13 cellular contexts compared by ENCODE assay signal in the genomic region with DNA sequence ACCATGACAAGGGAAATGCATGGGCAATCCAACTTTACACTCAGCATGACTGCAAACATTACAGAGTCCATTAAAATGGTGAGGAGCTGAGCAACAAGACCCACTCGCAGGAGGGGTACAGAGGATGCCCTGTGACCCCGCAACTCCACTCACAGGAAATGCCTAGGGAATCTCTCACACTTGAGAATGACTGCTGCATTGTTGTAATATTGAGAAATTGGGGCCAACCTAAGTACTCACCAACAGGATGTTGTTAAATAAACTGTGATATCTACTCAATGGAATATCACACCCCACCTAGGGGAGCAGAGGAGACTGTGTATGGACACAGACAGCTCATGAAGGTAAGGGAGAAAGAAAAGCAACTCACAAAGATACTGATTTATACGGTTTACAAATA. TPM values are rescaled to one million over a fixed set of nuclear protein-coding genes. Genes with fewer than 3 reads are reported as not detected.
A peak's percentile ranks its signal among the peaks of the same experiment; 100 is the strongest.
DNase-seq lines count a peak whose midpoint lies in the region; ATAC-seq and TF ChIP-seq lines count a peak whose summit lies in the region.
"Had no signal": no experiment of that assay in that cellular context is flagged by ENCODE, and none has a peak within 500 bp of the region (broad histone marks: within the 10 kb centered on the region; RNA-seq: fewer than 3 reads in every experiment).

No MANE protein-coding gene starts in this region.

- H3K9me3 Mint-ChIP-seq in naive thymus-derived CD8-positive, alpha-beta T cell = no peaks in the 10 kb centered on the region
- H3K9me3 Mint-ChIP-seq: activated naive CD8-positive, alpha-beta T cell treated with anti-CD3 and anti-CD28 coated beads, Interleukin-2, amount 10 ng/mL, durations not matched to agents 7 days and 5 days had no signal

- no peak overlapping the region for H3K4me3 ChIP-seq in cardiac fibroblast (replicated peaks in 1 of 2; ENCODE audit: low read depth in 2 of 2, low read length in 2 of 2)
- H3K4me3 ChIP-seq in gastrocnemius medialis = no peak overlapping the region
- H3K4me3 ChIP-seq: hepatocyte, vagina had no signal

- in situ Hi-C loops in gastrocnemius medialis (cut with MboI; ENCODE audit: low sequenced_read_pairs in 4 of 4) = loop anchor here in 1 of 4 donors (10.0 kb wide), 1 partner anchor 96 kb away; no protein-coding TSS in a partner anchor

- H3K27me3 Mint-ChIP-seq in naive thymus-derived CD8-positive, alpha-beta T cell = no peaks in the 10 kb centered on the region

- intact Hi-C loops in gastrocnemius medialis (cut with DNase I; ENCODE audit: low total_unique reads) = loop anchor here (10.0 kb wide), 1 partner anchor 186 kb away; no protein-coding TSS in a partner anchor

- peak; percentile 4 for TF ChIP-seq CTCF in cardiac fibroblast (IDR thresholded peaks at IDR 0.05; ENCODE audit: low read depth, low read length)
- no peak for TF ChIP-seq CTCF in gastrocnemius medialis (IDR thresholded peaks at IDR 0.05 in 4 of 5, conservative IDR thresholded peaks at IDR 0.05 in 1 of 5)

- no peaks in the 10 kb centered on the region for H3K27me3 ChIP-seq in gastrocnemius medialis
- H3K27me3 ChIP-seq: hepatocyte, vagina had no signal

- no peak overlapping the region for H3K4me3 Mint-ChIP-seq in naive thymus-derived CD8-positive, alpha-beta T cell
- H3K4me3 Mint-ChIP-seq: activated naive CD8-positive, alpha-beta T cell treated with anti-CD3 and anti-CD28 coated beads, Interleukin-2, amount 10 ng/mL, durations not matched to agents 7 days and 5 days had no signal

- no peak for ATAC-seq in naive thymus-derived CD8-positive, alpha-beta T cell
- ATAC-seq in HG02840 (IDR thresholded peaks at IDR 0.05; ENCODE audit: low FRiP score, unreplicated experiment) (no peak), GM21515 (IDR thresholded peaks at IDR 0.05; ENCODE audit: unreplicated experiment) (no peak), gastrocnemius medialis (no peak)

- no peaks in the 10 kb centered on the region for H3K9me3 ChIP-seq in gastrocnemius medialis
- H3K9me3 ChIP-seq: vagina had no signal

- peak overlapping the region in 8 of 10 donors; percentile 21 to 84 (median 64) for H3K27ac Mint-ChIP-seq in naive thymus-derived CD8-positive, alpha-beta T cell
- H3K27ac Mint-ChIP-seq: activated naive CD8-positive, alpha-beta T cell treated with anti-CD3 and anti-CD28 coated beads, Interleukin-2, amount 10 ng/mL, durations not matched to agents 7 days and 5 days had no signal

- H3K36me3 Mint-ChIP-seq in naive thymus-derived CD8-positive, alpha-beta T cell = peaks cover 0 to 12% (median 0%) of the 10 kb centered on the region in 3 donors
- H3K36me3 Mint-ChIP-seq: activated naive CD8-positive, alpha-beta T cell treated with anti-CD3 and anti-CD28 coated beads, Interleukin-2, amount 10 ng/mL, durations not matched to agents 7 days and 5 days had no signal

- peaks cover 4 to 22% (median 13%) of the 10 kb centered on the region in 4 donors for H3K4me1 Mint-ChIP-seq in naive thymus-derived CD8-positive, alpha-beta T cell

- no peak overlapping the region for H3K27ac ChIP-seq in gastrocnemius medialis
- H3K27ac ChIP-seq: hepatocyte, vagina, VCaP had no signal

- peak; percentile 56 for DNase-seq in COLO829 (ENCODE audit: low spot score)
- DNase-seq in M059J (ENCODE audit: low read depth) = peak; percentile 94
- peak; percentile 89 to 96 for DNase-seq in cardiac fibroblast (ENCODE audit: low read depth in 2 of 2)
- no peak for DNase-seq in naive thymus-derived CD8-positive, alpha-beta T cell
- no peak for DNase-seq in NCI-H1436 (lab: John Stamatoyannopoulos, UW)
- DNase-seq in gastrocnemius medialis = no peak
- DNase-seq: activated naive CD8-positive, alpha-beta T cell treated with anti-CD3 and anti-CD28 coated beads, Interleukin-2, amount 10 ng/mL, durations not matched to agents 7 days and 5 days; NCI-H748 treated with DMSO at 0.1 percent for 48 hours had no signal

- no peaks in the 10 kb centered on the region for H3K36me3 ChIP-seq in gastrocnemius medialis

- no peak for TF ChIP-seq POLR2A in gastrocnemius medialis (IDR thresholded peaks at IDR 0.05)

- H3K4me1 ChIP-seq in gastrocnemius medialis = peaks cover 21 to 25% of the 10 kb centered on the region in 2 donors
- H3K4me1 ChIP-seq: vagina had no signal

- POLR2A ChIA-PET in naive thymus-derived CD8-positive, alpha-beta T cell (lab: Charles Lee) = no interaction called here

RNA-seq across cellular contexts. Expression of a gene that starts 53.4 kb away (rescaled TPM):
- total RNA-seq in M059J (2014; rRNA removed; shearing (Covaris generic)) = 0.49 TPM in 1 of 2 replicates, not detected in the other
- total RNA-seq in naive thymus-derived CD8-positive, alpha-beta T cell = not detected
- not detected for polyA plus RNA-seq in naive thymus-derived CD8-positive, alpha-beta T cell
- 10 to 100 TPM; 35.3 to 64.8 (median 46.0) TPM for total RNA-seq in gastrocnemius medialis

Comparison
In these comparisons a context has a peak if more than half of its experiments do, and no peak if none do; other contexts are left out.
1. DNase-seq: peak in COLO829 (single experiment), M059J (single experiment) and cardiac fibroblast (2 of 2); none in naive thymus-derived CD8-positive, alpha-beta T cell (0 of 10), NCI-H1436 (single experiment) and gastrocnemius medialis (0 of 2).
2. RNA of a gene that starts 53.4 kb away (total RNA-seq): 35.3 to 64.8 TPM in gastrocnemius medialis; 0.49 TPM in M059J and not detected in naive thymus-derived CD8-positive, alpha-beta T cell; every median in the first group is over 10 times any median in the second.